Comparison of ENCODE assay signal across 18 cellular contexts in the genomic region with DNA sequence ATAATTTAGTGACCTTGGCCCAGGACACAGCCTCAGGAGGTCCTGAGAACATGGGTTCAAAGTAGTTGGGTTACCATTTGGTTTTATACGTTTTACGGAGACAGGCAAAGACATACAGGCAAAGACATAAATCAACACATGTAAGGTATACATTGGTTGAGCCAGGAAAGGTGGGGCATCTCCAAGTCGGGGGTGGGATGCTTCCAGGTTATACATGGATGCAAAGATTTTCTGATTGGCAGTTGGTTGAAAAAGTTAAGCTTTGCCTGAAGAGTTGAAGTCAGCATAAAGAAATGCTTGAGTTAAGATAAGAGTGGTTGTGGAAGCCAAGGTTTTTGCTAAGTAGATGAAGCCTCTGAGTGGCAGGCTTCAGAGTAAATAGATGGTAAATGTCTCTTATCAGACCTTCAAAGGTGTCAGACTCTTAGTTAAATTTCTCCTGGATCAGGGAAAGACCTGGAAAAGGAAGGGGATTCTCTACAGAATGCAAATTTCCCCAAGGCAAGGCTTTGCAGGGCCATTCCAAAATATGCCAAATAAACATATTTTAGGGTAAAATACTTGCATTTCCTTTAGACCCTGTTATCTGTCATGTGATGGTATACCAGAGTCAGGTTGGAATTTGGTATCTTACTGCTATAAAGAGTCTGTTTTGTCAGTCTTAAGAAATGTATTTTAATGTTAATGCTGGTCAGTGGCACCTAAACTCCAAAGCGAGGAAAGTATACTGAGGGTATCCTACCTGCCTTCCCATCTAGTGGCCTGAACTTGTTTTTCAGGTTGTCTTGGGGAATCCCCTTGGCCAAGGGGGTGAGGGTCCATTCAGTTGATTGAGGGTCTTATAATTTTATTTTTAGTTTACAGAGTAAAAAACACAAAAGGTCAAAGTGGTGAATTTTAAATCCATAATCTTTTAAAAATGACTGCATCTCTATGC.
"Had no signal": no experiment of that assay in that cellular context is flagged by ENCODE, and none has a peak within 500 bp of the region (broad histone marks: within the 10 kb centered on the region; RNA-seq: fewer than 3 reads in every experiment).

No MANE protein-coding gene starts in this region.

- H3K9me3 ChIP-seq: esophagus muscularis mucosa, gastroesophageal sphincter, neutrophil, suprapubic skin, thyroid gland had no signal

- H3K36me3 Mint-ChIP-seq: naive thymus-derived CD4-positive, alpha-beta T cell; type B pancreatic cell had no signal

- ATAC-seq: gastroesophageal sphincter; naive thymus-derived CD4-positive, alpha-beta T cell; right cardiac atrium; stimulated activated naive CD8-positive, alpha-beta T cell treated with anti-CD3 and anti-CD28 coated beads, Interleukin-15, Interleukin-2, amounts not matched to agents 100 U/mL and 50 U/mL, for 24 hours had no signal

- FAIRE-seq: islet of Langerhans, small intestine, urothelium cell line had no signal

- DNase-seq: cortex of kidney; effector memory CD4-positive, alpha-beta T cell; glutamatergic neuron; kidney glomerular epithelial cell; naive thymus-derived CD4-positive, alpha-beta T cell; right cardiac atrium; small intestine; stimulated activated CD4-positive, alpha-beta T cell treated with anti-CD3 and anti-CD28 coated beads, Interleukin-2, amount 100 ng/mL, for 48 hours; stimulated activated naive CD8-positive, alpha-beta T cell treated with anti-CD3 and anti-CD28 coated beads, Interleukin-15, Interleukin-2, amounts not matched to agents 100 U/mL and 50 U/mL, for 24 hours; thyroid gland had no signal

- H3K27me3 Mint-ChIP-seq: type B pancreatic cell had no signal

- H3K4me3 Mint-ChIP-seq: naive thymus-derived CD4-positive, alpha-beta T cell; type B pancreatic cell had no signal

- H3K36me3 ChIP-seq: esophagus muscularis mucosa, gastroesophageal sphincter, neutrophil, suprapubic skin, thyroid gland had no signal

- H3K9me3 Mint-ChIP-seq: type B pancreatic cell had no signal

- H3K4me1 ChIP-seq: esophagus muscularis mucosa, gastroesophageal sphincter, suprapubic skin, thyroid gland had no signal

- H3K27ac Mint-ChIP-seq: naive thymus-derived CD4-positive, alpha-beta T cell; type B pancreatic cell had no signal

- H3K27me3 ChIP-seq: esophagus muscularis mucosa, gastroesophageal sphincter, neutrophil, suprapubic skin, thyroid gland had no signal

- H3K27ac ChIP-seq: epithelial cell of prostate, esophagus muscularis mucosa, gastroesophageal sphincter, neutrophil, suprapubic skin, thyroid gland had no signal

- H3K4me3 ChIP-seq: esophagus muscularis mucosa, gastroesophageal sphincter, suprapubic skin, thyroid gland had no signal

- H3K4me1 Mint-ChIP-seq: naive thymus-derived CD4-positive, alpha-beta T cell had no signal
